In genomic region chr17:36938566-36939058, GRCh38 we compare ENCODE assay signal across 12 cellular contexts. TPM values are rescaled to one million over a fixed set of nuclear protein-coding genes. Genes with fewer than 3 reads are reported as not detected.
A peak's percentile ranks its signal among the peaks of the same experiment; 100 is the strongest.
DNase-seq lines count a peak whose midpoint lies in the region; ATAC-seq, FAIRE-seq and TF ChIP-seq lines count a peak whose summit lies in the region.
"Had no signal": no experiment of that assay in that cellular context is flagged by ENCODE, and none has a peak within 500 bp of the region (broad histone marks: within the 10 kb centered on the region; RNA-seq: fewer than 3 reads in every experiment).

No MANE protein-coding gene starts in this region.

- TF ChIP-seq EP300 in upper lobe of left lung (IDR thresholded peaks at IDR 0.05): no peak

- no peak for ATAC-seq in natural killer cell
- ATAC-seq in upper lobe of left lung (ENCODE audit: low FRiP score in 2 of 2): no peak

- no peak for FAIRE-seq in astrocyte (lab: Jason Lieb, UNC)

- H3K36me3 Mint-ChIP-seq in astrocyte (ENCODE audit: low read depth, unreplicated experiment) (peaks cover 20% of the 10 kb centered on the region), natural killer cell (no peaks in the 10 kb centered on the region)

- H3K79me2 ChIP-seq in astrocyte (ENCODE audit: insufficient read depth, low read length): no peaks in the 10 kb centered on the region

- H3K27ac Mint-ChIP-seq in astrocyte (ENCODE audit: unreplicated experiment) (peak overlapping the region; percentile 38), natural killer cell (peak overlapping the region in 1 of 2 donors; percentile 63)

- DNase-seq in NCI-H345 (lab: John Stamatoyannopoulos, UW) (peak; percentile 25), NCI-H345 treated with DMSO at 0.1 percent for 48 hours (lab: John Stamatoyannopoulos, UW; ENCODE audit: unreplicated experiment) (no peak), astrocyte (ENCODE audit: low read depth) (no peak), natural killer cell (no peak), colonic mucosa (no peak), upper lobe of left lung (no peak), NCI-H2029 treated with DMSO at 0.1 percent for 48 hours (lab: John Stamatoyannopoulos, UW) (no peak)
- DNase-seq: hypothalamus, posterior cingulate gyrus, uterus had no signal

- H3K27me3 ChIP-seq in astrocyte (ENCODE audit: insufficient read depth, low read length): peaks cover 97% of the 10 kb centered on the region
- peaks cover 100% of the 10 kb centered on the region for H3K27me3 ChIP-seq in colonic mucosa
- peaks cover 6 to 100% (median 92%) of the 10 kb centered on the region in 4 donors for H3K27me3 ChIP-seq in upper lobe of left lung

- H3K4me3 ChIP-seq in HEK293 (ENCODE audit: low read depth, low read length) (peak overlapping the region; percentile 69), astrocyte (ENCODE audit: insufficient read depth, low read depth, low read length) (no peak overlapping the region), colonic mucosa (no peak overlapping the region), upper lobe of left lung (no peak overlapping the region)
- H3K4me3 ChIP-seq: uterus had no signal

- no peak overlapping the region for H3K9ac ChIP-seq in astrocyte (ENCODE audit: low read length)
- H3K9ac ChIP-seq in colonic mucosa (ENCODE audit: low read depth in 2 of 2, low read length in 2 of 2): no peak overlapping the region

- WGBS in upper lobe of left lung, 2 donors: 5 to 13% methylated on average over 5 to 24 of the region's 25 CpGs

- CTCF ChIA-PET in HEK293 (lab: Yijun Ruan, JAX): interaction anchor here (0.6 to 3.7 kb wide), 7 partner anchors 42 to 671 kb away, joined by 3 to 18 read pairs (median 3); partner anchors contain the start of gene SYNRG

- H3K27ac ChIP-seq in HEK293 (ENCODE audit: extremely low read depth, low read depth, low read length): peak overlapping the region; percentile 73; the same call in 1 of the 2 replicates
- H3K27ac ChIP-seq in astrocyte (ENCODE audit: low read depth, low read length): no peak overlapping the region
- no peak overlapping the region for H3K27ac ChIP-seq in colonic mucosa
- H3K27ac ChIP-seq in upper lobe of left lung: no peak overlapping the region
- H3K27ac ChIP-seq: uterus had no signal

- intact Hi-C loops in natural killer cell (cut with micrococcal nuclease): no loop called here
- intact Hi-C loops in colonic mucosa (cut with DNase I): no loop called here

- H3K9me3 Mint-ChIP-seq in astrocyte (ENCODE audit: unreplicated experiment): peaks cover 26% of the 10 kb centered on the region
- H3K9me3 Mint-ChIP-seq in natural killer cell: no peaks in the 10 kb centered on the region

- peaks cover 32% of the 10 kb centered on the region for H4K20me1 ChIP-seq in astrocyte (ENCODE audit: insufficient read depth, low read length)

- H3K4me1 ChIP-seq in HEK293 (ENCODE audit: control insufficient read depth, insufficient read depth, low read length): peaks cover 3% of the 10 kb centered on the region; the same call in 1 of the 2 replicates
- peaks cover 26% of the 10 kb centered on the region for H3K4me1 ChIP-seq in astrocyte (ENCODE audit: insufficient read depth, low read length)
- peaks cover 43% of the 10 kb centered on the region for H3K4me1 ChIP-seq in colonic mucosa
- H3K4me1 ChIP-seq in upper lobe of left lung: peaks cover 55 to 82% (median 68%) of the 10 kb centered on the region in 4 donors

- H3K36me3 ChIP-seq in HEK293 (ENCODE audit: control insufficient read depth in 2 of 2, insufficient read depth in 1 of 2, low read length in 2 of 2) (peaks cover 0 to 35% of the 10 kb centered on the region in 2 experiments; a peak in 1 of 3 replicates), astrocyte (ENCODE audit: insufficient read depth, low read length) (no peaks in the 10 kb centered on the region), colonic mucosa (no peaks in the 10 kb centered on the region), upper lobe of left lung (no peaks in the 10 kb centered on the region)
- H3K36me3 ChIP-seq: uterus had no signal

- H3K4me3 Mint-ChIP-seq in astrocyte (ENCODE audit: unreplicated experiment): peak overlapping the region; percentile 85
- peak overlapping the region; percentile 85 for H3K4me3 Mint-ChIP-seq in natural killer cell

- peaks cover 9% of the 10 kb centered on the region for H3K4me1 Mint-ChIP-seq in astrocyte (ENCODE audit: low read depth, unreplicated experiment)
- H3K4me1 Mint-ChIP-seq in natural killer cell: peaks cover 37 to 72% of the 10 kb centered on the region in 2 donors

- peak overlapping the region; percentile 70 for H3K4me2 ChIP-seq in astrocyte (ENCODE audit: low read length)

- H3K9me3 ChIP-seq in HEK293 (ENCODE audit: control insufficient read depth, insufficient read depth, low read depth, low read length) (no peaks in the 10 kb centered on the region), astrocyte (ENCODE audit: insufficient read depth, low read depth, low read length) (peaks cover 9% of the 10 kb centered on the region), colonic mucosa (no peaks in the 10 kb centered on the region), upper lobe of left lung (no peaks in the 10 kb centered on the region)
- H3K9me3 ChIP-seq: uterus had no signal

- H2AFZ ChIP-seq in astrocyte (ENCODE audit: low read depth, low read length): no peak overlapping the region

- H3K27me3 Mint-ChIP-seq in astrocyte (ENCODE audit: low read depth, unreplicated experiment) (peaks cover 50% of the 10 kb centered on the region), natural killer cell (ENCODE audit: low read depth in 2 of 2) (peaks cover 60 to 66% of the 10 kb centered on the region in 2 donors)

- TF ChIP-seq POLR2A in upper lobe of left lung (IDR thresholded peaks at IDR 0.05): no peak

- TF ChIP-seq CTCF in HEK293 (tag by site-specific recombination; IDR thresholded peaks at IDR 0.05) (no peak), astrocyte (IDR thresholded peaks at IDR 0.05; ENCODE audit: insufficient read depth, low read depth, low read length) (no peak), natural killer cell (IDR thresholded peaks at IDR 0.05) (no peak), colonic mucosa (IDR thresholded peaks at IDR 0.05) (no peak), upper lobe of left lung (IDR thresholded peaks at IDR 0.05) (no peak)

- POLR2A ChIA-PET in HEK293 (lab: Yijun Ruan, JAX): interaction anchor here (0.5 to 6.6 kb wide), 12 partner anchors 10 to 670 kb away, joined by 3 to 92 read pairs (median 7); partner anchors contain the start of genes AATF and SYNRG

TF ChIP-seq in HEK293, 187 proteins besides CTCF, POLR2A, EP300 and RAD21:
- TF ChIP-seq FEZF1 (tag by site-specific recombination; IDR thresholded peaks at IDR 0.05): no peak
- no peak for TF ChIP-seq ZNF341 (tag by site-specific recombination; IDR thresholded peaks at IDR 0.05; ENCODE audit: low read depth)
- TF ChIP-seq ZIC2 (tag by site-specific recombination; IDR thresholded peaks at IDR 0.05): no peak
- no peak for TF ChIP-seq GLI4 (tag by site-specific recombination; IDR thresholded peaks at IDR 0.05)

RNA-seq across cellular contexts. Expression of gene LHX1, which starts 1.3 kb away (rescaled TPM):
- 10.8 and 11.8 TPM in 2 replicates for total RNA-seq in astrocyte
- total RNA-seq in natural killer cell: not detected
- not detected for total RNA-seq in colonic mucosa
- total RNA-seq in upper lobe of left lung: not detected
- total RNA-seq: A673 had no signal

RNA-seq across cellular contexts. Expression of gene AATF, which starts 10.1 kb away (rescaled TPM):
- total RNA-seq in astrocyte: 47.1 and 49.1 TPM in 2 replicates
- total RNA-seq in natural killer cell: 10 to 100 TPM; 60.1 to 67.2 (median 63.2) TPM
- total RNA-seq in colonic mucosa: 10 to 100 TPM; 30.0 to 54.8 TPM
- 10 to 100 TPM; 30.7 to 45.4 (median 37.3) TPM for total RNA-seq in upper lobe of left lung

Comparison
In these comparisons a context has a peak if more than half of its experiments do, and no peak if none do; other contexts are left out.
1. RNA of gene LHX1, which starts 1.3 kb away (total RNA-seq): 10.8 to 11.8 TPM in astrocyte; not detected in natural killer cell, not detected in colonic mucosa and not detected in upper lobe of left lung; every median in the first group is over 10 times any median in the second.